ENCODE assay signal across 8 cellular contexts in genomic region chr5:34522599-34523381, GRCh38.
DNase-seq lines count a peak whose midpoint lies in the region; ATAC-seq and TF ChIP-seq lines count a peak whose summit lies in the region.

No MANE protein-coding gene starts in this region.

- WGBS in endodermal cell (ENCODE audit: insufficient coverage in 1 of 2, insufficient read length in 1 of 2), 2 experiments: 6 to 39% methylated on average over 2 to 11 of the region's 11 CpGs

- CTCF ChIA-PET in CD8-positive, alpha-beta memory T cell (lab: Charles Lee): interaction anchor here (1.2 to 4.7 kb wide), 7 partner anchors 8 to 380 kb away, joined by 3 to 37 read pairs (median 5); no protein-coding TSS in a partner anchor
- CTCF ChIA-PET in activated CD4-positive, alpha-beta memory T cell treated with anti-CD3 and anti-CD28 coated beads for 36 hours (lab: Charles Lee): interaction anchor here (0.7 to 4.4 kb wide), 28 partner anchors 8 to 480 kb away, joined by 3 to 42 read pairs (median 5); partner anchors contain the start of gene DNAJC21

- no peaks in the 10 kb centered on the region for H3K36me3 ChIP-seq in CD8-positive, alpha-beta memory T cell (ENCODE audit: insufficient read depth, low read length)
- H3K36me3 ChIP-seq in endodermal cell (ENCODE audit: control insufficient read depth, insufficient read depth, low read length): no peaks in the 10 kb centered on the region

- peak; percentile 93 for TF ChIP-seq CTCF in endodermal cell (conservative IDR thresholded peaks at IDR 0.05)

- no peak overlapping the region for H3K9ac ChIP-seq in endodermal cell (ENCODE audit: extremely low read depth, low read length, poor library complexity, severe bottlenecking)

- H3K36me3 Mint-ChIP-seq in CD8-positive, alpha-beta memory T cell: no peaks in the 10 kb centered on the region
- H3K36me3 Mint-ChIP-seq in activated CD4-positive, alpha-beta memory T cell treated with anti-CD3 and anti-CD28 coated beads for 36 hours: no peaks in the 10 kb centered on the region
- no peaks in the 10 kb centered on the region for H3K36me3 Mint-ChIP-seq in endodermal cell (ENCODE audit: low read depth)

- H3K27ac Mint-ChIP-seq in CD8-positive, alpha-beta memory T cell: no peak overlapping the region
- no peak overlapping the region for H3K27ac Mint-ChIP-seq in activated CD4-positive, alpha-beta memory T cell treated with anti-CD3 and anti-CD28 coated beads for 36 hours
- peak overlapping the region; percentile 77 for H3K27ac Mint-ChIP-seq in endodermal cell
- H3K27ac Mint-ChIP-seq in stimulated activated naive CD8-positive, alpha-beta T cell treated with anti-CD3 and anti-CD28 coated beads, Interleukin-15, amount 100 ng/mL, for 72 hours: no peak overlapping the region

- H3K4me3 ChIP-seq in CD8-positive, alpha-beta memory T cell (ENCODE audit: low read length): no peak overlapping the region
- no peak overlapping the region for H3K4me3 ChIP-seq in endodermal cell (ENCODE audit: low read length)

- no peaks in the 10 kb centered on the region for H3K4me1 Mint-ChIP-seq in CD8-positive, alpha-beta memory T cell
- H3K4me1 Mint-ChIP-seq in activated CD4-positive, alpha-beta memory T cell treated with anti-CD3 and anti-CD28 coated beads for 36 hours (ENCODE audit: low read depth): peaks cover 4% of the 10 kb centered on the region
- peaks cover 24% of the 10 kb centered on the region for H3K4me1 Mint-ChIP-seq in endodermal cell
- peaks cover 6% of the 10 kb centered on the region for H3K4me1 Mint-ChIP-seq in stimulated activated naive CD8-positive, alpha-beta T cell treated with anti-CD3 and anti-CD28 coated beads, Interleukin-15, amount 100 ng/mL, for 72 hours

- peak; percentile 94 for ATAC-seq in GM19395 (IDR thresholded peaks at IDR 0.05; ENCODE audit: unreplicated experiment)
- peak; percentile 74 for ATAC-seq in HG03521 (IDR thresholded peaks at IDR 0.05; ENCODE audit: unreplicated experiment)
- ATAC-seq in stimulated activated naive CD8-positive, alpha-beta T cell treated with anti-CD3 and anti-CD28 coated beads, Interleukin-15, amount 100 ng/mL, for 72 hours: peak; percentile 85

- no peak overlapping the region for H3K27ac ChIP-seq in CD8-positive, alpha-beta memory T cell (ENCODE audit: low read depth, low read length)
- H3K27ac ChIP-seq in endodermal cell (ENCODE audit: low read depth, low read length): no peak overlapping the region

- no peaks in the 10 kb centered on the region for H3K9me3 ChIP-seq in CD8-positive, alpha-beta memory T cell (ENCODE audit: low read length)
- no peaks in the 10 kb centered on the region for H3K9me3 ChIP-seq in endodermal cell (ENCODE audit: control insufficient read depth, low read length)

- H3K4me3 Mint-ChIP-seq in CD8-positive, alpha-beta memory T cell: no peak overlapping the region
- no peak overlapping the region for H3K4me3 Mint-ChIP-seq in activated CD4-positive, alpha-beta memory T cell treated with anti-CD3 and anti-CD28 coated beads for 36 hours
- H3K4me3 Mint-ChIP-seq in endodermal cell: no peak overlapping the region
- H3K4me3 Mint-ChIP-seq in stimulated activated naive CD8-positive, alpha-beta T cell treated with anti-CD3 and anti-CD28 coated beads, Interleukin-15, amount 100 ng/mL, for 72 hours: no peak overlapping the region

- H3K9me3 Mint-ChIP-seq in CD8-positive, alpha-beta memory T cell: no peaks in the 10 kb centered on the region
- no peaks in the 10 kb centered on the region for H3K9me3 Mint-ChIP-seq in activated CD4-positive, alpha-beta memory T cell treated with anti-CD3 and anti-CD28 coated beads for 36 hours
- H3K9me3 Mint-ChIP-seq in endodermal cell: no peaks in the 10 kb centered on the region
- no peaks in the 10 kb centered on the region for H3K9me3 Mint-ChIP-seq in stimulated activated naive CD8-positive, alpha-beta T cell treated with anti-CD3 and anti-CD28 coated beads, Interleukin-15, amount 100 ng/mL, for 72 hours

- H3K27me3 Mint-ChIP-seq in CD8-positive, alpha-beta memory T cell: peaks cover 2 to 14% of the 10 kb centered on the region in 2 donors
- H3K27me3 Mint-ChIP-seq in activated CD4-positive, alpha-beta memory T cell treated with anti-CD3 and anti-CD28 coated beads for 36 hours: peaks cover 4% of the 10 kb centered on the region
- no peaks in the 10 kb centered on the region for H3K27me3 Mint-ChIP-seq in endodermal cell (ENCODE audit: insufficient read depth)
- H3K27me3 Mint-ChIP-seq in stimulated activated naive CD8-positive, alpha-beta T cell treated with anti-CD3 and anti-CD28 coated beads, Interleukin-15, amount 100 ng/mL, for 72 hours: peaks cover 6% of the 10 kb centered on the region

- intact Hi-C loops in activated CD4-positive, alpha-beta memory T cell treated with anti-CD3 and anti-CD28 coated beads for 36 hours (cut with micrococcal nuclease): loop anchor here (1.0 kb wide), 4 partner anchors 12 to 481 kb away; no protein-coding TSS in a partner anchor

- DNase-seq in CD8-positive, alpha-beta memory T cell: peak; percentile 9 to 63 (median 23)
- DNase-seq in NCI-H69 (lab: John Stamatoyannopoulos, UW) (peak; percentile 90), endodermal cell (peak; percentile 94), middle frontal gyrus (ENCODE audit: extremely low spot score, low spot score) (peak; percentile 65)
- DNase-seq in activated CD4-positive, alpha-beta memory T cell treated with anti-CD3 and anti-CD28 coated beads for 36 hours: peak; percentile 60
- DNase-seq in stimulated activated naive CD8-positive, alpha-beta T cell treated with anti-CD3 and anti-CD28 coated beads, Interleukin-15, amount 100 ng/mL, for 72 hours: peak; percentile 31 to 43

- POLR2A ChIA-PET in CD8-positive, alpha-beta memory T cell (lab: Charles Lee): no interaction called here
- POLR2A ChIA-PET in activated CD4-positive, alpha-beta memory T cell treated with anti-CD3 and anti-CD28 coated beads for 36 hours (lab: Charles Lee): no interaction called here

- no peaks in the 10 kb centered on the region for H3K4me1 ChIP-seq in CD8-positive, alpha-beta memory T cell (ENCODE audit: insufficient read depth, low read length)
- H3K4me1 ChIP-seq in endodermal cell (ENCODE audit: control insufficient read depth, insufficient read depth, low read length): peaks cover 3% of the 10 kb centered on the region

- H3K27me3 ChIP-seq in CD8-positive, alpha-beta memory T cell (ENCODE audit: insufficient read depth, low read length, poor library complexity, severe bottlenecking): no peaks in the 10 kb centered on the region
- no peaks in the 10 kb centered on the region for H3K27me3 ChIP-seq in endodermal cell (ENCODE audit: control insufficient read depth, insufficient read depth, low read length, poor library complexity, severe bottlenecking)

Comparison
In these comparisons a context has a peak if more than half of its experiments do, and no peak if none do; other contexts are left out.
1. DNase-seq: peak in every context shown above with its lines; median percentile 94 in endodermal cell; 90 in NCI-H69; 65 in middle frontal gyrus; 60 in activated CD4-positive, alpha-beta memory T cell treated with anti-CD3 and anti-CD28 coated beads for 36 hours; 37 in stimulated activated naive CD8-positive, alpha-beta T cell treated with anti-CD3 and anti-CD28 coated beads, Interleukin-15, amount 100 ng/mL, for 72 hours; 23 in CD8-positive, alpha-beta memory T cell.